22 cellular contexts compared by ENCODE assay signal in the genomic region with DNA sequence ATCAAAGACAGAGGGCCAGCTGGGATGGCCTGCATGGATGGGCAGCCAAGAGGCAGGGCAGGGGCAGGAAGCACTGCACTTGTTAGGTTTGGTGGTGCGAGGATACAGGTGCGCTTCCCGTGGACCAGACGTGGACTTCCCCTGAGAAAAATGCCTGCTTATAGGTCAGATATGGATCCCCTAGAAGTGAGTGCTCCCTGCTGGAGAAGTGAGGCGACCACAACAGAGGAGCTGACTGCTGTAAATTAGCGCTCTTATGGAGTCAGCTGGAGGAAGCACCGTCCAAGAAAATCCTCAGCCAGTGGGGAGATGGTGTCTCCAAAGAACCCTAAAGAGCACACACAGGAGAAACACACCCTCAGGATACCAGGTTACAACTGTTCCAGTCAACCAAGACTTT. TPM values are rescaled to one million over a fixed set of nuclear protein-coding genes. Genes with fewer than 3 reads are reported as not detected.
"Had no signal": no experiment of that assay in that cellular context is flagged by ENCODE, and none has a peak within 500 bp of the region (broad histone marks: within the 10 kb centered on the region; RNA-seq: fewer than 3 reads in every experiment).

No MANE protein-coding gene starts in this region.

- H3K9me3 Mint-ChIP-seq: activated CD8-positive, alpha-beta T cell treated with anti-CD3 and anti-CD28 coated beads for 36 hours; memory B cell; natural killer cell; stimulated activated naive CD8-positive, alpha-beta T cell treated with anti-CD3 and anti-CD28 coated beads, Interleukin-15, Interleukin-2, amounts not matched to agents 100 ng/mL and 50 ng/mL, for 24 hours had no signal

- H3K4me3 Mint-ChIP-seq: activated CD8-positive, alpha-beta T cell treated with anti-CD3 and anti-CD28 coated beads for 36 hours; activated naive CD8-positive, alpha-beta T cell; memory B cell; natural killer cell; stimulated activated naive CD8-positive, alpha-beta T cell treated with anti-CD3 and anti-CD28 coated beads, Interleukin-15, Interleukin-2, amounts not matched to agents 100 ng/mL and 50 ng/mL, for 24 hours had no signal

- H3K27ac ChIP-seq: foreskin keratinocyte, left ventricle myocardium inferior, right atrium auricular region, suprapubic skin, upper lobe of left lung, VCaP had no signal

- H3K4me3 ChIP-seq: left ventricle myocardium inferior, right atrium auricular region, suprapubic skin, upper lobe of left lung had no signal

- H3K4me1 Mint-ChIP-seq: memory B cell, natural killer cell had no signal

- H3K36me3 Mint-ChIP-seq: natural killer cell had no signal

- H3K36me3 ChIP-seq: left ventricle myocardium inferior, right atrium auricular region, suprapubic skin, upper lobe of left lung had no signal

- DNase-seq: activated CD4-positive, alpha-beta T cell treated with anti-CD3 and anti-CD28 coated beads for 4 hours; activated CD8-positive, alpha-beta T cell treated with anti-CD3 and anti-CD28 coated beads for 36 hours; activated gamma-delta T cell; activated T-cell treated with anti-CD3 and anti-CD28 coated beads, Interleukin-2, amount 50 U/mL, for 48 hours; amniotic stem cell; caudate nucleus; effector CD8-positive, alpha-beta T cell; foreskin keratinocyte; left ventricle myocardium inferior; natural killer cell; nucleus accumbens; upper lobe of left lung had no signal

- H3K4me1 ChIP-seq: foreskin keratinocyte, left ventricle myocardium inferior, right atrium auricular region, suprapubic skin had no signal

- H3K27me3 ChIP-seq: right atrium auricular region, upper lobe of left lung had no signal

- H3K27ac Mint-ChIP-seq: activated CD8-positive, alpha-beta T cell treated with anti-CD3 and anti-CD28 coated beads for 36 hours; activated naive CD8-positive, alpha-beta T cell; memory B cell; natural killer cell; stimulated activated naive CD8-positive, alpha-beta T cell treated with anti-CD3 and anti-CD28 coated beads, Interleukin-15, Interleukin-2, amounts not matched to agents 100 ng/mL and 50 ng/mL, for 24 hours had no signal

- ATAC-seq: activated CD8-positive, alpha-beta T cell treated with anti-CD3 and anti-CD28 coated beads for 36 hours; foreskin keratinocyte; natural killer cell had no signal

- H3K9me3 ChIP-seq: left ventricle myocardium inferior, right atrium auricular region, suprapubic skin, upper lobe of left lung had no signal

RNA-seq across cellular contexts. Expression of a gene that starts 27.7 kb away (rescaled TPM):
- total RNA-seq: activated CD8-positive, alpha-beta T cell treated with anti-CD3 and anti-CD28 coated beads for 36 hours; foreskin keratinocyte; kidney epithelial cell; left ventricle myocardium inferior; mucosa of gallbladder; natural killer cell; posterior vena cava; right atrium auricular region; suprapubic skin; upper lobe of left lung had no signal
- polyA plus RNA-seq: foreskin keratinocyte, small intestine had no signal
